Comparison of ENCODE assay signal across 23 cellular contexts in genomic region chr18:37636831-37637230, GRCh38.
DNase-seq lines count a peak whose midpoint lies in the region; ATAC-seq and TF ChIP-seq lines count a peak whose summit lies in the region.
"Had no signal": no experiment of that assay in that cellular context is flagged by ENCODE, and none has a peak within 500 bp of the region (broad histone marks: within the 10 kb centered on the region; RNA-seq: fewer than 3 reads in every experiment).

No MANE protein-coding gene starts in this region.

- H2BK12ac ChIP-seq in mesenchymal stem cell (ENCODE audit: low read length in 2 of 2), result no peak overlapping the region

- no peak for TF ChIP-seq CTCF in esophagus muscularis mucosa (IDR thresholded peaks at IDR 0.05)

- no peak overlapping the region for H2BK5ac ChIP-seq in mesenchymal stem cell (ENCODE audit: low read depth, low read length, poor library complexity, severe bottlenecking)

- intact Hi-C loops in esophagus muscularis mucosa (cut with DNase I), result no loop called here

- no peak overlapping the region for H2AFZ ChIP-seq in mesenchymal stem cell (ENCODE audit: low read depth, low read length)

- H3K4me3 ChIP-seq in adipocyte (ENCODE audit: low read length) (peak overlapping the region; percentile 13), esophagus muscularis mucosa (no peak overlapping the region), mesenchymal stem cell (ENCODE audit: insufficient read depth in 1 of 2, low read depth in 1 of 2, low read length in 2 of 2) (no peak overlapping the region)
- H3K4me3 ChIP-seq: BLaER1 had no signal

- H4K8ac ChIP-seq in mesenchymal stem cell (ENCODE audit: low read length), result no peak overlapping the region

- no peak overlapping the region for H2AK5ac ChIP-seq in mesenchymal stem cell (ENCODE audit: low read length, severe bottlenecking)

- no peaks in the 10 kb centered on the region for H3K79me1 ChIP-seq in mesenchymal stem cell (replicated peaks; ENCODE audit: low read length, poor library complexity, severe bottlenecking)

- no peak for ATAC-seq in GM18505 (IDR thresholded peaks at IDR 0.05; ENCODE audit: unreplicated experiment)

- H3K4me2 ChIP-seq in mesenchymal stem cell (ENCODE audit: low read length, poor library complexity, severe bottlenecking), result no peak overlapping the region
- H3K4me2 ChIP-seq: BLaER1 had no signal

- in situ Hi-C loops in G401 (cut with HindIII; ENCODE audit: low sequenced_read_pairs), result no loop called here

- no peak overlapping the region for H3K4ac ChIP-seq in mesenchymal stem cell (ENCODE audit: low read depth in 1 of 2, low read length in 2 of 2)

- DNase-seq in T1000 (lab: John Stamatoyannopoulos, UW) (peak; percentile 2), adipocyte (ENCODE audit: low read depth) (no peak), esophagus muscularis mucosa (ENCODE audit: extremely low spot score) (peak; percentile 79), mesenchymal stem cell (no peak), G401 (ENCODE audit: low spot score) (no peak)
- no peak for DNase-seq in NK-92 treated with Interleukin-12 subunit alpha and Interleukin-12 subunit beta, amount 100 ng/mL, for 24 hours (lab: John Stamatoyannopoulos, UW)
- DNase-seq: 8988T; ACHN; BE2C; C1 segment of cervical spinal cord; CD4-positive, alpha-beta memory T cell; CD4-positive, CD25-positive, alpha-beta regulatory T cell; CD8-positive, alpha-beta memory T cell; COR-L47; DMS 273 treated with DMSO at 0.1 percent for 48 hours; DMS153; DMS53; DMS79; DND-41; EL; GF-D8 had no signal

- H3K9me3 ChIP-seq in adipocyte (ENCODE audit: control insufficient read depth, low read length), result no peaks in the 10 kb centered on the region
- no peaks in the 10 kb centered on the region for H3K9me3 ChIP-seq in esophagus muscularis mucosa
- no peaks in the 10 kb centered on the region for H3K9me3 ChIP-seq in mesenchymal stem cell (ENCODE audit: control insufficient read depth, low read length)
- H3K9me3 ChIP-seq: BE2C, BLaER1 had no signal

- H4K91ac ChIP-seq in mesenchymal stem cell (ENCODE audit: low read length), result no peak overlapping the region

- TF ChIP-seq POLR2A in esophagus muscularis mucosa (IDR thresholded peaks at IDR 0.05; ENCODE audit: low read depth), result no peak
- TF ChIP-seq POLR2A in GM18505 (IDR thresholded peaks at IDR 0.05; ENCODE audit: borderline replicate concordance, extremely low read depth, insufficient read depth, insufficient read length), result no peak

- H3K9ac ChIP-seq in adipocyte (ENCODE audit: low read length), result no peak overlapping the region
- H3K9ac ChIP-seq in mesenchymal stem cell (ENCODE audit: low read length), result peak overlapping the region; percentile 45
- H3K9ac ChIP-seq: BLaER1 had no signal

- H3K4me1 ChIP-seq in adipocyte (ENCODE audit: control insufficient read depth, insufficient read depth, low read length) (peaks cover 69% of the 10 kb centered on the region), esophagus muscularis mucosa (no peaks in the 10 kb centered on the region), mesenchymal stem cell (ENCODE audit: control insufficient read depth, insufficient read depth, low read depth, low read length) (no peaks in the 10 kb centered on the region)
- H3K4me1 ChIP-seq: BE2C, BLaER1 had no signal

- no peak overlapping the region for H2BK120ac ChIP-seq in mesenchymal stem cell (ENCODE audit: low read depth, low read length)

- 90% methylated on average over 6 of the region's 6 CpGs for WGBS in esophagus muscularis mucosa
- WGBS in mesenchymal stem cell, result 78% methylated on average over 6 of the region's 6 CpGs

- H3K27ac ChIP-seq in esophagus muscularis mucosa (replicated peaks in 1 of 4), result no peak overlapping the region
- H3K27ac ChIP-seq in mesenchymal stem cell (ENCODE audit: low read length, poor library complexity, severe bottlenecking), result no peak overlapping the region
- H3K27ac ChIP-seq: BLaER1 had no signal

- no peaks in the 10 kb centered on the region for H3K27me3 ChIP-seq in adipocyte (replicated peaks; ENCODE audit: control insufficient read depth, insufficient read depth, low read length)
- no peaks in the 10 kb centered on the region for H3K27me3 ChIP-seq in esophagus muscularis mucosa
- H3K27me3 ChIP-seq in mesenchymal stem cell (ENCODE audit: control insufficient read depth in 1 of 2, insufficient read depth in 1 of 2, low read length in 2 of 2), result no peaks in the 10 kb centered on the region
- H3K27me3 ChIP-seq: BE2C, BLaER1 had no signal

- no peak overlapping the region for H3K23ac ChIP-seq in mesenchymal stem cell (ENCODE audit: low read length in 2 of 2)

- TF ChIP-seq EP300 in esophagus muscularis mucosa (IDR thresholded peaks at IDR 0.05), result no peak

- no peak overlapping the region for H3K18ac ChIP-seq in mesenchymal stem cell (ENCODE audit: low read depth in 1 of 2, low read length in 2 of 2)

- H3K36me3 ChIP-seq in adipocyte (ENCODE audit: control insufficient read depth, insufficient read depth, low read length, severe bottlenecking), result no peaks in the 10 kb centered on the region
- no peaks in the 10 kb centered on the region for H3K36me3 ChIP-seq in esophagus muscularis mucosa
- H3K36me3 ChIP-seq in mesenchymal stem cell (ENCODE audit: control insufficient read depth in 1 of 2, insufficient read depth in 2 of 2, low read depth in 1 of 2, low read length in 2 of 2), result no peaks in the 10 kb centered on the region
- H3K36me3 ChIP-seq: BE2C, BLaER1 had no signal

- no peak overlapping the region for H2BK15ac ChIP-seq in mesenchymal stem cell (ENCODE audit: low read depth, poor library complexity, severe bottlenecking)

- H3K14ac ChIP-seq in mesenchymal stem cell (ENCODE audit: low read length in 2 of 2), result no peak overlapping the region

Comparison
In these comparisons a context has a peak if more than half of its experiments do, and no peak if none do; other contexts are left out.
1. DNase-seq: peak in T1000 (single experiment) and esophagus muscularis mucosa (single experiment); none in adipocyte (single experiment), mesenchymal stem cell (single experiment), NK-92 treated with Interleukin-12 subunit alpha and Interleukin-12 subunit beta, amount 100 ng/mL, for 24 hours (single experiment) and G401 (single experiment).